20 cellular contexts compared by ENCODE assay signal in genomic region chr7:22601028-22601795, GRCh38.
DNase-seq lines count a peak whose midpoint lies in the region; ATAC-seq and TF ChIP-seq lines count a peak whose summit lies in the region.
"Had no signal": no experiment of that assay in that cellular context is flagged by ENCODE, and none has a peak within 500 bp of the region (broad histone marks: within the 10 kb centered on the region; RNA-seq: fewer than 3 reads in every experiment).

No MANE protein-coding gene starts in this region.

- ATAC-seq in WTC11 (peak; percentile 58), foreskin keratinocyte (no peak), sciatic nerve (peak; percentile 53), GM21619 (IDR thresholded peaks at IDR 0.05; ENCODE audit: unreplicated experiment) (no peak)
- ATAC-seq: HCT116, left lobe of liver had no signal

- H3K4me1 ChIP-seq in foreskin keratinocyte = peaks cover 16% of the 10 kb centered on the region

- intact Hi-C loops in sciatic nerve (cut with DNase I) = no loop called here

- H3K36me3 Mint-ChIP-seq in WTC11 = no peaks in the 10 kb centered on the region
- H3K36me3 Mint-ChIP-seq: CD4-positive, alpha-beta memory T cell; type B pancreatic cell had no signal

- CTCF ChIA-PET in WTC11 (lab: Charles Lee) = interaction anchor here (2.3 kb wide), 1 partner anchor 15 kb away, joined by 7 read pairs; no protein-coding TSS in a partner anchor

- H3K4me3 Mint-ChIP-seq in WTC11 = no peak overlapping the region
- H3K4me3 Mint-ChIP-seq: CD4-positive, alpha-beta memory T cell; nephron progenitor cell; type B pancreatic cell had no signal

- DNase-seq in NOMO-1 treated with DMSO at 0.1 percent for 48 hours (lab: John Stamatoyannopoulos, UW; ENCODE audit: unreplicated experiment) (peak; percentile 23), NOMO-1 treated with dmso at 0.1 percent for 144 hours (lab: John Stamatoyannopoulos, UW; ENCODE audit: unreplicated experiment) (no peak), WTC11 (ENCODE audit: low spot score) (no peak), foreskin keratinocyte (no peak), sciatic nerve (ENCODE audit: low spot score) (no peak), SIG-M5 (lab: John Stamatoyannopoulos, UW) (no peak)
- no peak for DNase-seq in activated CD4-positive, alpha-beta T cell treated with anti-CD3 and anti-CD28 coated beads for 4 hours
- DNase-seq: 8988T; CD4-positive, alpha-beta memory T cell; effector CD4-positive, alpha-beta T cell; Karpas-422; NCI-H1092 treated with DMSO at 0.1 percent for 48 hours; NCI-H2171 treated with DMSO at 0.1 percent for 48 hours; nephron progenitor cell; stimulated activated naive CD4-positive, alpha-beta T cell; SW 1271 had no signal

- peaks cover 18% of the 10 kb centered on the region for H3K4me1 Mint-ChIP-seq in WTC11
- H3K4me1 Mint-ChIP-seq: CD4-positive, alpha-beta memory T cell had no signal

- no peaks in the 10 kb centered on the region for H3K9me3 Mint-ChIP-seq in WTC11
- H3K9me3 Mint-ChIP-seq: nephron progenitor cell, type B pancreatic cell had no signal

- POLR2A ChIA-PET in WTC11 (lab: Charles Lee) = no interaction called here

- no peaks in the 10 kb centered on the region for H3K27me3 Mint-ChIP-seq in WTC11 (ENCODE audit: low read depth)

- H3K27ac Mint-ChIP-seq in WTC11 = peak overlapping the region; percentile 18; the same call in 1 of the 2 replicates
- H3K27ac Mint-ChIP-seq: CD4-positive, alpha-beta memory T cell; nephron progenitor cell; type B pancreatic cell had no signal

- TF ChIP-seq CTCF in WTC11 (IDR thresholded peaks at IDR 0.05) (no peak), foreskin keratinocyte (conservative IDR thresholded peaks at IDR 0.05) (no peak)

- no peaks in the 10 kb centered on the region for H3K27me3 ChIP-seq in foreskin keratinocyte

- peak overlapping the region; percentile 25 for H3K27ac ChIP-seq in foreskin keratinocyte

TF ChIP-seq in WTC11, 78 proteins besides CTCF, POLR2A, EP300 and RAD21:
- no peak for TF ChIP-seq USF1 (CRISPR knock-in tag; IDR thresholded peaks at IDR 0.05)
- TF ChIP-seq EMX1 (CRISPR knock-in tag; IDR thresholded peaks at IDR 0.05) = no peak
- TF ChIP-seq MAX (CRISPR knock-in tag; IDR thresholded peaks at IDR 0.05) = no peak
- TF ChIP-seq GABPB1 (CRISPR knock-in tag; IDR thresholded peaks at IDR 0.05) = no peak
- TF ChIP-seq, protein P1, sequence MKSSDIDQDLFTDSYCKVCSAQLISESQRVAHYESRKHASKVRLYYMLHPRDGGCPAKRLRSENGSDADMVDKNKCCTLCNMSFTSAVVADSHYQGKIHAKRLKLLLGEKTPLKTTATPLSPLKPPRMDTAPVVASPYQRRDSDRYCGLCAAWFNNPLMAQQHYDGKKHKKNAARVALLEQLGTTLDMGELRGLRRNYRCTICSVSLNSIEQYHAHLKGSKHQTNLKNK (CRISPR knock-in tag; IDR thresholded peaks at IDR 0.05) = no peak
- TF ChIP-seq SMAD3 (CRISPR knock-in tag; IDR thresholded peaks at IDR 0.05; ENCODE audit: borderline replicate concordance) = no peak
- no peak for TF ChIP-seq ZBTB21 (CRISPR knock-in tag; IDR thresholded peaks at IDR 0.05; ENCODE audit: borderline replicate concordance)
- no peak for TF ChIP-seq TEAD4 (CRISPR knock-in tag; IDR thresholded peaks at IDR 0.05)
- TF ChIP-seq ZNF671 (CRISPR knock-in tag; IDR thresholded peaks at IDR 0.05) = no peak
- TF ChIP-seq, protein P2, sequence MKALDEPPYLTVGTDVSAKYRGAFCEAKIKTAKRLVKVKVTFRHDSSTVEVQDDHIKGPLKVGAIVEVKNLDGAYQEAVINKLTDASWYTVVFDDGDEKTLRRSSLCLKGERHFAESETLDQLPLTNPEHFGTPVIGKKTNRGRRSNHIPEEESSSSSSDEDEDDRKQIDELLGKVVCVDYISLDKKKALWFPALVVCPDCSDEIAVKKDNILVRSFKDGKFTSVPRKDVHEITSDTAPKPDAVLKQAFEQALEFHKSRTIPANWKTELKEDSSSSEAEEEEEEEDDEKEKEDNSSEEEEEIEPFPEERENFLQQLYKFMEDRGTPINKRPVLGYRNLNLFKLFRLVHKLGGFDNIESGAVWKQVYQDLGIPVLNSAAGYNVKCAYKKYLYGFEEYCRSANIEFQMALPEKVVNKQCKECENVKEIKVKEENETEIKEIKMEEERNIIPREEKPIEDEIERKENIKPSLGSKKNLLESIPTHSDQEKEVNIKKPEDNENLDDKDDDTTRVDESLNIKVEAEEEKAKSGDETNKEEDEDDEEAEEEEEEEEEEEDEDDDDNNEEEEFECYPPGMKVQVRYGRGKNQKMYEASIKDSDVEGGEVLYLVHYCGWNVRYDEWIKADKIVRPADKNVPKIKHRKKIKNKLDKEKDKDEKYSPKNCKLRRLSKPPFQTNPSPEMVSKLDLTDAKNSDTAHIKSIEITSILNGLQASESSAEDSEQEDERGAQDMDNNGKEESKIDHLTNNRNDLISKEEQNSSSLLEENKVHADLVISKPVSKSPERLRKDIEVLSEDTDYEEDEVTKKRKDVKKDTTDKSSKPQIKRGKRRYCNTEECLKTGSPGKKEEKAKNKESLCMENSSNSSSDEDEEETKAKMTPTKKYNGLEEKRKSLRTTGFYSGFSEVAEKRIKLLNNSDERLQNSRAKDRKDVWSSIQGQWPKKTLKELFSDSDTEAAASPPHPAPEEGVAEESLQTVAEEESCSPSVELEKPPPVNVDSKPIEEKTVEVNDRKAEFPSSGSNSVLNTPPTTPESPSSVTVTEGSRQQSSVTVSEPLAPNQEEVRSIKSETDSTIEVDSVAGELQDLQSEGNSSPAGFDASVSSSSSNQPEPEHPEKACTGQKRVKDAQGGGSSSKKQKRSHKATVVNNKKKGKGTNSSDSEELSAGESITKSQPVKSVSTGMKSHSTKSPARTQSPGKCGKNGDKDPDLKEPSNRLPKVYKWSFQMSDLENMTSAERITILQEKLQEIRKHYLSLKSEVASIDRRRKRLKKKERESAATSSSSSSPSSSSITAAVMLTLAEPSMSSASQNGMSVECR (CRISPR knock-in tag; IDR thresholded peaks at IDR 0.05; ENCODE audit: borderline replicate concordance) = no peak
- TF ChIP-seq, protein P3, sequence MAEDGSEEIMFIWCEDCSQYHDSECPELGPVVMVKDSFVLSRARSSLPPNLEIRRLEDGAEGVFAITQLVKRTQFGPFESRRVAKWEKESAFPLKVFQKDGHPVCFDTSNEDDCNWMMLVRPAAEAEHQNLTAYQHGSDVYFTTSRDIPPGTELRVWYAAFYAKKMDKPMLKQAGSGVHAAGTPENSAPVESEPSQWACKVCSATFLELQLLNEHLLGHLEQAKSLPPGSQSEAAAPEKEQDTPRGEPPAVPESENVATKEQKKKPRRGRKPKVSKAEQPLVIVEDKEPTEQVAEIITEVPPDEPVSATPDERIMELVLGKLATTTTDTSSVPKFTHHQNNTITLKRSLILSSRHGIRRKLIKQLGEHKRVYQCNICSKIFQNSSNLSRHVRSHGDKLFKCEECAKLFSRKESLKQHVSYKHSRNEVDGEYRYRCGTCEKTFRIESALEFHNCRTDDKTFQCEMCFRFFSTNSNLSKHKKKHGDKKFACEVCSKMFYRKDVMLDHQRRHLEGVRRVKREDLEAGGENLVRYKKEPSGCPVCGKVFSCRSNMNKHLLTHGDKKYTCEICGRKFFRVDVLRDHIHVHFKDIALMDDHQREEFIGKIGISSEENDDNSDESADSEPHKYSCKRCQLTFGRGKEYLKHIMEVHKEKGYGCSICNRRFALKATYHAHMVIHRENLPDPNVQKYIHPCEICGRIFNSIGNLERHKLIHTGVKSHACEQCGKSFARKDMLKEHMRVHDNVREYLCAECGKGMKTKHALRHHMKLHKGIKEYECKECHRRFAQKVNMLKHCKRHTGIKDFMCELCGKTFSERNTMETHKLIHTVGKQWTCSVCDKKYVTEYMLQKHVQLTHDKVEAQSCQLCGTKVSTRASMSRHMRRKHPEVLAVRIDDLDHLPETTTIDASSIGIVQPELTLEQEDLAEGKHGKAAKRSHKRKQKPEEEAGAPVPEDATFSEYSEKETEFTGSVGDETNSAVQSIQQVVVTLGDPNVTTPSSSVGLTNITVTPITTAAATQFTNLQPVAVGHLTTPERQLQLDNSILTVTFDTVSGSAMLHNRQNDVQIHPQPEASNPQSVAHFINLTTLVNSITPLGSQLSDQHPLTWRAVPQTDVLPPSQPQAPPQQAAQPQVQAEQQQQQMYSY (CRISPR knock-in tag; IDR thresholded peaks at IDR 0.05) = no peak
- no peak for TF ChIP-seq PREB (CRISPR knock-in tag; IDR thresholded peaks at IDR 0.05; ENCODE audit: borderline replicate concordance)

Comparison
In these comparisons a context has a peak if more than half of its experiments do, and no peak if none do; other contexts are left out.
1. ATAC-seq: peak in WTC11 (single experiment) and sciatic nerve (single experiment); none in foreskin keratinocyte (single experiment) and GM21619 (single experiment).